Comparison of ENCODE assay signal across 10 cellular contexts in genomic region chr3:133767607-133768006, GRCh38. TPM values are rescaled to one million over a fixed set of nuclear protein-coding genes. Genes with fewer than 3 reads are reported as not detected.
"Had no signal": no experiment of that assay in that cellular context is flagged by ENCODE, and none has a peak within 500 bp of the region (broad histone marks: within the 10 kb centered on the region; RNA-seq: fewer than 3 reads in every experiment).

No MANE protein-coding gene starts in this region.

- H3K9me3 ChIP-seq: HAP-1 had no signal

- H3K9ac ChIP-seq: KMS-11 had no signal

- ATAC-seq: HCT116 had no signal

- H3K4me3 ChIP-seq: HAP-1 had no signal

- DNase-seq: GOT3, H7, HFFc6, IMR-90, KBM-7 had no signal

- H3K36me3 ChIP-seq: HAP-1 had no signal

- H3K27ac ChIP-seq: HL-60, KMS-11 had no signal

- H3K4me2 ChIP-seq: KMS-11 had no signal

- H3K4me1 ChIP-seq: HAP-1 had no signal

RNA-seq across cellular contexts. Expression of gene TF, which starts 21.4 kb away (rescaled TPM):
- total RNA-seq: H4, H7, IMR-90 had no signal
